Comparison of ENCODE assay signal across 11 cellular contexts in the genomic region with DNA sequence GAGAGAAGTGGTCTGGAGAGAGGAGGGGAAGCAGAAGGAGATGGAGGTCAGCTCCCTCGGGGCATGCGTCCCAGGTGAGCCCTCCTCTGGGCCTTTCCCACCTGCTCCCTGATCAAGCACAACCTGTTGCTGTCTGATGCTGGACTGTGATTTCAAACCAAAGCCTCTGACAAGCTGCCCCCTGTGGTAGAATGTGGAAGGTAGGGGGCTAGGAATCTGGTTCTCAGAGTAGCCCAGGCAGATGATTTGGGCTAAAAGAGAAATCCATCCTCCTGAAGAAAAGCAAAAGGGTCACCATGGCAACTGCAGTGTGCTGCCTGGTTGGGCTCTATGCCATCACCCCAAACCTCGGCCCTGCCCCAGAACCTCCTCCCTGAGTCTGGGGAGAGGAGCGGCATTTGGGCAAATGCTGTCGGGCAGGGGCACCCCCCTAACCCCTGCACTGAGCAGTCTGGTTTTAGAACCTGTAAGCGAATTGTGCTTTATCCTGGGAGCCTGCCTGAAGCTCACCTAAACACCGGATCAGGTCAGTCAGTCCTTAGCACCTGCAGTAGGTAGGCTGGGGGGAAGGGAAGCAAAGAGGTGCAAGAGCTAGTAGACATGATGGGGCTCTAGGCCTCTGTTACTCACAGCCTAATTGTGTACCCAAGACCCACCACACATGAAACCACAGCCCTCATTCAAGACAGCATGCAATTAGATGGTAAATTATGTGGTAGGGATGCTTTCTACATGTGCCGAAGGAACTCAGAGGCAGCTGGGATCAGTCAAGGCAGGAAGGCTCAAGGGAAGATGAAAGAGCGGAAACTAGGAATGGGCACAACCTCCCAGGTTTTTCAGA.
DNase-seq lines count a peak whose midpoint lies in the region; ATAC-seq and TF ChIP-seq lines count a peak whose summit lies in the region.
"Had no signal": no experiment of that assay in that cellular context is flagged by ENCODE, and none has a peak within 500 bp of the region (broad histone marks: within the 10 kb centered on the region; RNA-seq: fewer than 3 reads in every experiment).

No MANE protein-coding gene starts in this region.

- H2AFZ ChIP-seq in OCI-LY7 (ENCODE audit: low read length) (no peak overlapping the region), smooth muscle cell (ENCODE audit: low read depth) (no peak overlapping the region)

- no peaks in the 10 kb centered on the region for H3K27me3 ChIP-seq in esophagus muscularis mucosa
- H3K27me3 ChIP-seq in smooth muscle cell (ENCODE audit: low read depth), result no peaks in the 10 kb centered on the region
- H3K27me3 ChIP-seq: heart right ventricle, thyroid gland had no signal

- H3K9me3 ChIP-seq in OCI-LY7 (ENCODE audit: low read length) (no peaks in the 10 kb centered on the region), esophagus muscularis mucosa (no peaks in the 10 kb centered on the region), smooth muscle cell (replicated peaks; ENCODE audit: low read depth) (no peaks in the 10 kb centered on the region)
- H3K9me3 ChIP-seq: heart right ventricle, thyroid gland had no signal

- DNase-seq in NCI-H510A treated with DMSO at 0.1 percent for 48 hours (lab: John Stamatoyannopoulos, UW) (peak; percentile 5), NCI-H510A (lab: John Stamatoyannopoulos, UW) (no peak), OCI-LY7 (ENCODE audit: low spot score) (no peak), esophagus muscularis mucosa (ENCODE audit: extremely low spot score) (no peak), smooth muscle cell (lab: John Stamatoyannopoulos, UW; ENCODE audit: unreplicated experiment) (no peak), amygdala (lab: John Stamatoyannopoulos, UW) (no peak)
- DNase-seq in activated CD4-positive, alpha-beta T cell treated with anti-CD3 and anti-CD28 coated beads, Interleukin-2, amount 50 U/mL, for 1 hour, result no peak
- DNase-seq: GDM1, heart right ventricle, thyroid gland had no signal

- peaks cover 6% of the 10 kb centered on the region for H3F3A ChIP-seq in smooth muscle cell (ENCODE audit: low read depth)

- no peaks in the 10 kb centered on the region for H3K9me2 ChIP-seq in OCI-LY7 (ENCODE audit: insufficient read depth, low read length)

- no peaks in the 10 kb centered on the region for H3K4me1 ChIP-seq in OCI-LY7 (ENCODE audit: insufficient read depth, low read length, poor library complexity, severe bottlenecking)
- peaks cover 13 to 33% (median 23%) of the 10 kb centered on the region in 4 donors for H3K4me1 ChIP-seq in esophagus muscularis mucosa
- peaks cover 40% of the 10 kb centered on the region for H3K4me1 ChIP-seq in smooth muscle cell (ENCODE audit: low read depth)

- H4K20me1 ChIP-seq in OCI-LY7 (ENCODE audit: insufficient read depth, low read length), result no peaks in the 10 kb centered on the region
- no peaks in the 10 kb centered on the region for H4K20me1 ChIP-seq in smooth muscle cell (ENCODE audit: low read depth)

- CTCF ChIA-PET in OCI-LY7 (lab: Charles Lee; ENCODE audit: unreplicated experiment), result no interaction called here

- H3K4me2 ChIP-seq in OCI-LY7 (ENCODE audit: low read length), result no peak overlapping the region
- H3K4me2 ChIP-seq in smooth muscle cell, result no peak overlapping the region

- no peak for ATAC-seq in HG03571 (IDR thresholded peaks at IDR 0.05; ENCODE audit: unreplicated experiment)

- H3K4me3 ChIP-seq in OCI-LY7 (ENCODE audit: low read depth, low read length, poor library complexity, severe bottlenecking) (no peak overlapping the region), esophagus muscularis mucosa (no peak overlapping the region), smooth muscle cell (no peak overlapping the region)
- H3K4me3 ChIP-seq: heart right ventricle, thyroid gland had no signal

- TF ChIP-seq POLR2A in esophagus muscularis mucosa (IDR thresholded peaks at IDR 0.05; ENCODE audit: low read depth), result no peak

- H3K79me2 ChIP-seq in OCI-LY7 (ENCODE audit: insufficient read depth, low read depth, low read length) (no peaks in the 10 kb centered on the region), smooth muscle cell (ENCODE audit: low read depth) (no peaks in the 10 kb centered on the region)

- H3K27ac ChIP-seq in OCI-LY7 (ENCODE audit: low read depth, low read length, poor library complexity, severe bottlenecking) (no peak overlapping the region), esophagus muscularis mucosa (replicated peaks in 1 of 4) (peak overlapping the region; percentile 42 to 75 (median 62)), smooth muscle cell (ENCODE audit: low read depth) (peak overlapping the region; percentile 81)

- TF ChIP-seq CTCF in OCI-LY7 (conservative IDR thresholded peaks at IDR 0.05; ENCODE audit: low read length) (peak; percentile 31; the same call in 1 of the 2 replicates), esophagus muscularis mucosa (IDR thresholded peaks at IDR 0.05) (no peak), smooth muscle cell (IDR thresholded peaks at IDR 0.05; ENCODE audit: borderline replicate concordance, insufficient read depth, poor library complexity, severe bottlenecking) (no peak)

- intact Hi-C loops in OCI-LY7 (cut with micrococcal nuclease; ENCODE audit: unreplicated experiment), result no loop called here
- intact Hi-C loops in esophagus muscularis mucosa (cut with DNase I), result no loop called here

- no peaks in the 10 kb centered on the region for H3K36me3 ChIP-seq in OCI-LY7 (ENCODE audit: insufficient read depth, low read length)
- peaks cover 7 to 48% (median 12%) of the 10 kb centered on the region in 4 donors for H3K36me3 ChIP-seq in esophagus muscularis mucosa
- no peaks in the 10 kb centered on the region for H3K36me3 ChIP-seq in smooth muscle cell (ENCODE audit: low read depth)

- H3K9ac ChIP-seq in smooth muscle cell (ENCODE audit: low read depth), result no peak overlapping the region

- BruUV-seq in OCI-LY7 (replicated peaks; lab: Mats Ljungman, UMichigan), result no TSS peak

- WGBS in esophagus muscularis mucosa, result 85% methylated on average over 7 of the region's 9 CpGs
- WGBS in smooth muscle cell (ENCODE audit: low lambda C conversion rate), result 83% methylated on average over 9 of the region's 9 CpGs

- TF ChIP-seq EP300 in esophagus muscularis mucosa (IDR thresholded peaks at IDR 0.05), result no peak

- POLR2A ChIA-PET in OCI-LY7 (lab: Charles Lee), result no interaction called here
